12 cellular contexts compared by ENCODE assay signal in the genomic region with DNA sequence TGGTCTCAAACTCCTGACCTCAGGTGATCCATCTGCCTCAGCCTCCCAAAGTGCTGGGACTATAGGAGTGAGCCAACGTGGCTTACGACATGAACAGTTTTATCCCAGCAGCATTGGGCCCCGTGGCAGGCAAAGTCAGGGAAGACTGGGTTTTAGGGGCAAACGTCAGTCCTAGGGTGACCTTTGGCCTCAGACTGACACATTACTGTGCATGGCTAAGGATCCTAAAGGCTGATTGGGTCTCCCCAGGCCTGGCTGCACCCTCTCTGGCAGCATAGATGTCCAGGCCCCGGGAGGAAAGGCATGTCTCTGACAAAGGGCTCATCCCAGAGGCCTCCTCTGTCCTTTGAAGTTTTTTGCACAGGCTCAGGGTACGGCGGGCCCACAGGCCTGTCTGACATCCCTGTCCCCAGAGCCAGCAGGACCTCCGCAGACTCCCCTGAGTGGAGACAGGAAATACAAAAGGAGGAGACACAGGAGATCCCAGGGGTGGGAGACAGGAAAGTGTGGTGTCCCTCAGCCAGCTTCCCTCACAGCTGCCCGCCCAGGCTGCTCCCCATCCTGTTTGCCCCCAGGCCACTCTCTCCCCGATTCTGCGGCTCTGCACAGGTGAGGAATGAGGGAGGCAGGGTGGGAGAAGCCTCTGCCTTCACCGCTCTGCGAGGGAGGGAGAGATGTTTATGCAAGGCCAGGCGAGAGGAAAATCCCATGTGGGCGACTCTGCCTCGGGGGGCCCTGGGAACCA. TPM values are rescaled to one million over a fixed set of nuclear protein-coding genes. Genes with fewer than 3 reads are reported as not detected.
DNase-seq lines count a peak whose midpoint lies in the region; ATAC-seq, FAIRE-seq and TF ChIP-seq lines count a peak whose summit lies in the region.
"Had no signal": no experiment of that assay in that cellular context is flagged by ENCODE, and none has a peak within 500 bp of the region (broad histone marks: within the 10 kb centered on the region; RNA-seq: fewer than 3 reads in every experiment).

No MANE protein-coding gene starts in this region.

- TF ChIP-seq RAD21 in SK-N-SH (IDR thresholded peaks at IDR 0.05; ENCODE audit: low read length): no peak

- H2AFZ ChIP-seq in SK-N-SH (ENCODE audit: low read depth) (no peak overlapping the region), smooth muscle cell (ENCODE audit: low read depth) (no peak overlapping the region)

- H4K20me1 ChIP-seq in SK-N-SH (ENCODE audit: insufficient read depth): no peaks in the 10 kb centered on the region
- H4K20me1 ChIP-seq in smooth muscle cell (ENCODE audit: low read depth): peaks cover 11% of the 10 kb centered on the region

- H3K27me3 ChIP-seq in SK-N-SH (ENCODE audit: insufficient read depth): no peaks in the 10 kb centered on the region
- H3K27me3 ChIP-seq in smooth muscle cell (ENCODE audit: low read depth): no peaks in the 10 kb centered on the region

- peaks cover 21% of the 10 kb centered on the region for H3K4me1 Mint-ChIP-seq in T-helper 17 cell

- ATAC-seq in SK-N-SH treated with all-trans-retinoic acid at 6 μM for 48 hours (no peak), T-helper 17 cell (no peak), GM21381 (IDR thresholded peaks at IDR 0.05; ENCODE audit: unreplicated experiment) (no peak)

- H3K4me3 ChIP-seq in SK-N-SH (ENCODE audit: low read depth in 2 of 2, low read length in 1 of 2) (no peak overlapping the region), kidney (ENCODE audit: low read length in 2 of 2) (no peak overlapping the region), smooth muscle cell (no peak overlapping the region)

- peaks cover 26 to 61% of the 10 kb centered on the region in 2 experiments for H3K4me1 ChIP-seq in SK-N-SH (ENCODE audit: control insufficient read depth in 1 of 2, insufficient read depth in 2 of 2, low read depth in 1 of 2, low read length in 1 of 2)
- H3K4me1 ChIP-seq in kidney (ENCODE audit: control insufficient read depth in 1 of 2, insufficient read depth in 1 of 2, low read depth in 1 of 2, low read length in 2 of 2): peaks cover 36 to 42% of the 10 kb centered on the region in 2 donors
- H3K4me1 ChIP-seq in smooth muscle cell (ENCODE audit: low read depth): peaks cover 12% of the 10 kb centered on the region

- H3K36me3 ChIP-seq in SK-N-SH (replicated peaks in 1 of 2; ENCODE audit: control insufficient read depth in 1 of 2, insufficient read depth in 2 of 2, low read length in 1 of 2) (peaks cover 8% of the 10 kb centered on the region in 2 experiments), kidney (ENCODE audit: control insufficient read depth in 1 of 2, insufficient read depth in 2 of 2, low read length in 2 of 2) (peaks cover 2 to 4% of the 10 kb centered on the region in 2 donors), smooth muscle cell (ENCODE audit: low read depth) (no peaks in the 10 kb centered on the region)

- H3K9ac ChIP-seq in SK-N-SH (peak overlapping the region; percentile 34; the same call in 1 of the 2 replicates), kidney (ENCODE audit: low read length in 2 of 2) (no peak overlapping the region), smooth muscle cell (ENCODE audit: low read depth) (no peak overlapping the region)

- H3F3A ChIP-seq in SK-N-SH (replicated peaks; ENCODE audit: insufficient read depth): no peaks in the 10 kb centered on the region
- H3F3A ChIP-seq in smooth muscle cell (ENCODE audit: low read depth): peaks cover 13% of the 10 kb centered on the region

- 81% methylated on average over 11 of the region's 16 CpGs for WGBS in SK-N-SH (ENCODE audit: low lambda C conversion rate)
- WGBS in smooth muscle cell (ENCODE audit: low lambda C conversion rate): 70% methylated on average over 16 of the region's 16 CpGs

- peak overlapping the region; percentile 90 for H3K27ac Mint-ChIP-seq in T-helper 17 cell
- H3K27ac Mint-ChIP-seq: dendritic cell treated with granulocyte-macrophage colony-stimulating factor and Interleukin-4, amounts not matched to agents 40 ng/mL and 50 ng/mL, for 4 days had no signal

- TF ChIP-seq EP300 in SK-N-SH (IDR thresholded peaks at IDR 0.05; ENCODE audit: borderline replicate concordance in 1 of 2, low read depth in 1 of 2, low read length in 1 of 2): no peak

- no peak overlapping the region for H3K4me2 ChIP-seq in SK-N-SH
- H3K4me2 ChIP-seq in smooth muscle cell: peak overlapping the region; percentile 37

- H3K79me2 ChIP-seq in SK-N-SH (ENCODE audit: insufficient read depth) (no peaks in the 10 kb centered on the region), smooth muscle cell (ENCODE audit: low read depth) (no peaks in the 10 kb centered on the region)

- H3K9me3 ChIP-seq in SK-N-SH (no peaks in the 10 kb centered on the region), T-helper 17 cell (ENCODE audit: control insufficient read depth, low read length, poor library complexity, severe bottlenecking) (no peaks in the 10 kb centered on the region), kidney (ENCODE audit: control insufficient read depth in 1 of 2, low read length in 2 of 2) (no peaks in the 10 kb centered on the region), smooth muscle cell (replicated peaks; ENCODE audit: low read depth) (no peaks in the 10 kb centered on the region)

- CTCF ChIA-PET in SK-N-SH (lab: Yijun Ruan, JAX): interaction anchor here (3.6 to 4.0 kb wide), 3 partner anchors 17 to 37 kb away, joined by 18 to 33 read pairs (median 25); no protein-coding TSS in a partner anchor

- intact Hi-C loops in kidney (cut with DNase I): no loop called here

- peak overlapping the region in 1 of 2 experiments; percentile 70; a peak in 3 of 4 replicates for H3K27ac ChIP-seq in SK-N-SH (ENCODE audit: low read depth in 2 of 2, low read length in 1 of 2)
- H3K27ac ChIP-seq in kidney (ENCODE audit: low read depth in 2 of 2, low read length in 2 of 2): peak overlapping the region; percentile 34 to 62
- peak overlapping the region; percentile 71 for H3K27ac ChIP-seq in smooth muscle cell (ENCODE audit: low read depth)
- H3K27ac ChIP-seq: 22Rv1 had no signal

- H3K4me3 Mint-ChIP-seq in T-helper 17 cell: no peak overlapping the region
- H3K4me3 Mint-ChIP-seq: dendritic cell treated with granulocyte-macrophage colony-stimulating factor and Interleukin-4, amounts not matched to agents 40 ng/mL and 50 ng/mL, for 4 days had no signal

- H3K27me3 Mint-ChIP-seq in T-helper 17 cell: no peaks in the 10 kb centered on the region
- H3K27me3 Mint-ChIP-seq: dendritic cell treated with granulocyte-macrophage colony-stimulating factor and Interleukin-4, amounts not matched to agents 40 ng/mL and 50 ng/mL, for 4 days had no signal

- POLR2A ChIA-PET in SK-N-SH (lab: Yijun Ruan, JAX): no interaction called here

- peaks cover 4% of the 10 kb centered on the region for H3K36me3 Mint-ChIP-seq in T-helper 17 cell (ENCODE audit: low read depth)

- TF ChIP-seq CTCF in SK-N-SH (IDR thresholded peaks at IDR 0.05): no peak
- no peak for TF ChIP-seq CTCF in kidney (IDR thresholded peaks at IDR 0.05; ENCODE audit: borderline replicate concordance, extremely low read depth, insufficient read depth)
- no peak for TF ChIP-seq CTCF in smooth muscle cell (IDR thresholded peaks at IDR 0.05; ENCODE audit: borderline replicate concordance, insufficient read depth, poor library complexity, severe bottlenecking)

- FAIRE-seq in kidney (lab: Jason Lieb, UNC): no peak

- no peaks in the 10 kb centered on the region for H3K9me2 ChIP-seq in SK-N-SH

- no peak for DNase-seq in SK-N-SH
- no peak for DNase-seq in T-helper 17 cell
- no peak for DNase-seq in kidney
- no peak for DNase-seq in smooth muscle cell (lab: John Stamatoyannopoulos, UW; ENCODE audit: unreplicated experiment)
- DNase-seq in NCI-H774 (lab: John Stamatoyannopoulos, UW): no peak
- DNase-seq in medulla oblongata (ENCODE audit: extremely low spot score): no peak
- DNase-seq: NCI-H1694 treated with DMSO at 0.1 percent for 48 hours, retina had no signal

TF ChIP-seq in SK-N-SH, 30 proteins besides CTCF, POLR2A, EP300 and RAD21:
- TF ChIP-seq NFIC (IDR thresholded peaks at IDR 0.05; ENCODE audit: borderline replicate concordance) (no peak), EZH2phosphoT487 (IDR thresholded peaks at IDR 0.05; ENCODE audit: borderline replicate concordance, low read depth) (no peak)
- TF ChIP-seq, protein P1, sequence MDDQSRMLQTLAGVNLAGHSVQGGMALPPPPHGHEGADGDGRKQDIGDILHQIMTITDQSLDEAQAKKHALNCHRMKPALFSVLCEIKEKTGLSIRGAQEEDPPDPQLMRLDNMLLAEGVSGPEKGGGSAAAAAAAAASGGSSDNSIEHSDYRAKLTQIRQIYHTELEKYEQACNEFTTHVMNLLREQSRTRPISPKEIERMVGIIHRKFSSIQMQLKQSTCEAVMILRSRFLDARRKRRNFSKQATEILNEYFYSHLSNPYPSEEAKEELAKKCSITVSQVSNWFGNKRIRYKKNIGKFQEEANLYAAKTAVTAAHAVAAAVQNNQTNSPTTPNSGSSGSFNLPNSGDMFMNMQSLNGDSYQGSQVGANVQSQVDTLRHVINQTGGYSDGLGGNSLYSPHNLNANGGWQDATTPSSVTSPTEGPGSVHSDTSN (IDR thresholded peaks at IDR 0.05): no peak

TF ChIP-seq in SK-N-SH treated with all-trans-retinoic acid at 6 μM for 48 hours, 23 proteins besides CTCF, POLR2A, EP300 and RAD21 (continues in another document):
- TF ChIP-seq ISL1 (CRISPR knock-in tag; IDR thresholded peaks at IDR 0.05) (no peak), GLIS3 (CRISPR knock-in tag; IDR thresholded peaks at IDR 0.05) (no peak), ZNF565 (CRISPR knock-in tag; conservative IDR thresholded peaks at IDR 0.05; ENCODE audit: low read depth) (no peak)
- TF ChIP-seq, protein P2, sequence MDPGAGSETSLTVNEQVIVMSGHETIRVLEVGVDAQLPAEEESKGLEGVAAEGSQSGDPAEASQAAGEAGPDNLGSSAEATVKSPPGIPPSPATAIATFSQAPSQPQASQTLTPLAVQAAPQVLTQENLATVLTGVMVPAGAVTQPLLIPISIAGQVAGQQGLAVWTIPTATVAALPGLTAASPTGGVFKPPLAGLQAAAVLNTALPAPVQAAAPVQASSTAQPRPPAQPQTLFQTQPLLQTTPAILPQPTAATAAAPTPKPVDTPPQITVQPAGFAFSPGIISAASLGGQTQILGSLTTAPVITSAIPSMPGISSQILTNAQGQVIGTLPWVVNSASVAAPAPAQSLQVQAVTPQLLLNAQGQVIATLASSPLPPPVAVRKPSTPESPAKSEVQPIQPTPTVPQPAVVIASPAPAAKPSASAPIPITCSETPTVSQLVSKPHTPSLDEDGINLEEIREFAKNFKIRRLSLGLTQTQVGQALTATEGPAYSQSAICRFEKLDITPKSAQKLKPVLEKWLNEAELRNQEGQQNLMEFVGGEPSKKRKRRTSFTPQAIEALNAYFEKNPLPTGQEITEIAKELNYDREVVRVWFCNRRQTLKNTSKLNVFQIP (CRISPR knock-in tag; IDR thresholded peaks at IDR 0.05; ENCODE audit: borderline replicate concordance, low read depth): no peak

RNA-seq across cellular contexts. Expression of gene MTSS2, which starts 54.5 kb away (rescaled TPM):
- polyA plus RNA-seq in SK-N-SH (2012; rRNA removed) (41.3 and 54.1 TPM in 2 replicates), kidney (ENCODE audit: insufficient read depth, low read depth, low replicate concordance) (19.2 TPM), smooth muscle cell (4.2 and 8.7 TPM in 2 replicates)
- 25.3 and 37.7 TPM in 2 replicates for polyA plus RNA-seq in SK-N-SH (2012; cell fraction: cytosol; rRNA removed)
- 114 and 150 TPM in 2 replicates for polyA plus RNA-seq in SK-N-SH (2012; cell fraction: nucleus; rRNA removed)
- total RNA-seq in T-helper 17 cell (1 to 10 TPM; 4.4 to 6.9 TPM), kidney (33.0 TPM), smooth muscle cell (19.5 and 27.1 TPM in 2 replicates)
